8 cellular contexts compared by ENCODE assay signal in the genomic region with DNA sequence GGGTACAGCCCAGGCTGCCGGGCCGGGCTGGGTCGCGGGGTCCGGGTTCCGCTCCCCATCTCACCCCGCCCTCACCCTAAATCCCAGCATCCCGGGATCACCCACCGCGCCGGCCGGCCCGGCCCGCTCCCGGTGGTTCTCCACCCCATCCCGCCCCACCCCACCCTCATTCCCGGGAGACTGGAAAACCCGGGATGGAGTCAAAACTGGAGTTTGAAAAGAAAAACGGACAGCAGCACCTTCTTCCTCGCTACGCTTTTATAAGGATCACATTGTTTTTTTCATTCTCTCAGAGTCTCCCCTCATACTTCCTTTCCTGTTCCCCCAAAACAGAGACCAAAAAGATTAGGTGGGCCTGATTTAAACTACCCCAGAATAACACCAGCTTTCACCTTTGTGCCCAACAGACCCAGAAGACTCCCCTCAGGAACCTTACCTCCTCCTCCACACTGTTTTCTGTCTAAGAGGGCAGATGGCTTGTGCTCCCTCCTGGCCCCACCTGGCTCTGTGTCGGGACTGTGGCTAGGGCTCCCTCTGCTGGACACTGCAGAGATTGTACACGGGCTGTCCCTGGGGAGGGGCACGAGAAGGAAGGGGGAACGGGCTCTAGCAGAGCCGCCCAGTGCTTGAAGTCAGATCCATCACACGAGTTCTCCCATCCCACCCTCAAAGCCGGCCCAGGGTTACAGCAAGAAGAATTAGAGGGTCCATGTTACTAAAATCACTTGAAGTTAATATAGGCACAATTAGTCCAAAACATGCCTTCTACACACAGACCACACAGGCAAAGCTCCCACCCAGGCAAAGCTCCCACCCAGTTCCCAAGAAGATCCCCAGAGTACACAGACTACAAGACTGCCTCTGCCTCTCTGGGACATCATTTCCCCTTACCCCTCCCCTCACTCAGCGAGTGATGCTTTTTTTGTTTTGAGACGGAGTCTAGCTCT. TPM values are rescaled to one million over a fixed set of nuclear protein-coding genes. Genes with fewer than 3 reads are reported as not detected.
DNase-seq lines count a peak whose midpoint lies in the region; ATAC-seq and TF ChIP-seq lines count a peak whose summit lies in the region.

No MANE protein-coding gene starts in this region.

- 7% methylated on average over 30 of the region's 30 CpGs for WGBS in right cardiac atrium

- H3K4me1 ChIP-seq in right cardiac atrium (ENCODE audit: control insufficient read depth, insufficient read depth, low read length) (no peaks in the 10 kb centered on the region), vagina (peaks cover 31% of the 10 kb centered on the region)

- peaks cover 8% of the 10 kb centered on the region for H3K36me3 Mint-ChIP-seq in T-cell

- TF ChIP-seq CTCF in vagina (IDR thresholded peaks at IDR 0.05) = peak; percentile 91 to 97 (median 92)

- H3K4me3 ChIP-seq in right cardiac atrium (ENCODE audit: low read length) (peak overlapping the region; percentile 93), vagina (peak overlapping the region; percentile 60 to 72)

- H3K36me3 ChIP-seq in vagina = no peaks in the 10 kb centered on the region

- DNase-seq in NCI-H1436 (lab: John Stamatoyannopoulos, UW) = peak; percentile 88
- peak; percentile 72 to 88 (median 82) for DNase-seq in T-cell
- peak in 54 of 58 donors; percentile 16 to 85 (median 58) for DNase-seq in anterior cingulate cortex (lab: John Stamatoyannopoulos, UW)
- peak; percentile 86 to 93 (median 92) for DNase-seq in right cardiac atrium
- peak; percentile 65 for DNase-seq in putamen (ENCODE audit: low spot score)
- DNase-seq in vagina (ENCODE audit: extremely low spot score in 2 of 2) = no peak

- peaks cover 38 to 51% (median 50%) of the 10 kb centered on the region in 3 donors for H3K4me1 Mint-ChIP-seq in T-cell

- H3K9me3 Mint-ChIP-seq in T-cell = no peaks in the 10 kb centered on the region

- no peaks in the 10 kb centered on the region for H3K9me3 ChIP-seq in right cardiac atrium (ENCODE audit: control insufficient read depth, low read length)
- H3K9me3 ChIP-seq in vagina = no peaks in the 10 kb centered on the region

- CTCF ChIA-PET in T-cell (lab: Charles Lee) = interaction anchor here (0.6 to 5.8 kb wide), 8 partner anchors 14 to 824 kb away, joined by 3 to 53 read pairs (median 4); a partner anchor contains a TSS

- peak overlapping the region; percentile 81 to 88 (median 88) for H3K4me3 Mint-ChIP-seq in T-cell

- ATAC-seq in HG02840 (IDR thresholded peaks at IDR 0.05; ENCODE audit: low FRiP score, unreplicated experiment) = peak; percentile 62
- ATAC-seq in T-cell (replicated peaks in 1 of 4) = peak; percentile 67 to 76 (median 72)
- peak; percentile 76 to 78 for ATAC-seq in right cardiac atrium

- H3K27me3 Mint-ChIP-seq in T-cell = peaks cover 0 to 16% of the 10 kb centered on the region in 2 donors

- peak overlapping the region; percentile 70 to 80 for H3K27ac Mint-ChIP-seq in T-cell

- TF ChIP-seq POLR2A in GM15510 (IDR thresholded peaks at IDR 0.05; ENCODE audit: borderline replicate concordance, extremely low read depth, insufficient read length) = peak; percentile 20
- no peak for TF ChIP-seq POLR2A in vagina (IDR thresholded peaks at IDR 0.05)

- H3K27ac ChIP-seq in right cardiac atrium (ENCODE audit: low read length) (peak overlapping the region; percentile 26), vagina (peak overlapping the region; percentile 89)

- H3K27me3 ChIP-seq in right cardiac atrium (ENCODE audit: control insufficient read depth, insufficient read depth) = no peaks in the 10 kb centered on the region
- no peaks in the 10 kb centered on the region for H3K27me3 ChIP-seq in vagina

- POLR2A ChIA-PET in T-cell (lab: Charles Lee) = no interaction called here

- intact Hi-C loops in right cardiac atrium (cut with DNase I) (loop anchor here in 1 of 4 donors (10.0 kb wide), 1 partner anchor 162 kb away; no protein-coding TSS in a partner anchor), vagina (cut with DNase I) (no loop called here)

RNA-seq across cellular contexts. Expression of a gene that starts 3.0 kb away (rescaled TPM):
- total RNA-seq in T-cell (1 to 10 TPM in 2 of 5 donors, under 1 TPM in 3; 0.53 to 1.6 (median 0.82) TPM), right cardiac atrium (1 to 10 TPM; 1.6 to 3.1 (median 2.5) TPM), vagina (0.25 TPM)
- polyA plus RNA-seq in right cardiac atrium = 0.59 TPM

RNA-seq across cellular contexts. Expression of a gene that starts 7.5 kb away (rescaled TPM):
- total RNA-seq in T-cell = under 1 TPM in 3 of 5 donors, not detected in 2; 0.09 to 0.13 (median 0.12) TPM
- not detected for total RNA-seq in right cardiac atrium
- polyA plus RNA-seq in right cardiac atrium = not detected
- not detected for total RNA-seq in vagina

RNA-seq across cellular contexts. Expression of a gene that starts 17.1 kb away (rescaled TPM):
- total RNA-seq in T-cell (100 to 1,000 TPM; 198 to 413 (median 243) TPM), right cardiac atrium (10 to 100 TPM in 1 of 4 donors, 1 to 10 TPM in 3; 4.8 to 10.2 (median 7.5) TPM), vagina (28.7 TPM)
- polyA plus RNA-seq in right cardiac atrium = 3.0 TPM

RNA-seq across cellular contexts. Expression of a gene that starts 25.3 kb away (rescaled TPM):
- 100 to 1,000 TPM; 167 to 350 (median 320) TPM for total RNA-seq in T-cell
- total RNA-seq in right cardiac atrium = 10 to 100 TPM; 68.6 to 89.8 (median 72.8) TPM
- 54.9 TPM for polyA plus RNA-seq in right cardiac atrium
- total RNA-seq in vagina = 71.2 TPM

RNA-seq across cellular contexts. Expression of a gene that starts 28.0 kb away (rescaled TPM):
- under 1 TPM in 3 of 5 donors, not detected in 2; 0.13 to 0.23 (median 0.18) TPM for total RNA-seq in T-cell
- not detected for total RNA-seq in right cardiac atrium
- not detected for polyA plus RNA-seq in right cardiac atrium
- total RNA-seq in vagina = not detected

Comparison
In these comparisons a context has a peak if more than half of its experiments do, and no peak if none do; other contexts are left out.
1. DNase-seq: peak in NCI-H1436 (single experiment), T-cell (34 of 34), anterior cingulate cortex (54 of 58), right cardiac atrium (3 of 3) and putamen (single experiment); none in vagina (0 of 2).
2. Peak in every context shown above with its lines, with median percentiles within 50 percentile points of each other: ATAC-seq.